9 cellular contexts compared by ENCODE assay signal in genomic region chr1:241485554-241485992, GRCh38. TPM values are rescaled to one million over a fixed set of nuclear protein-coding genes. Genes with fewer than 3 reads are reported as not detected.
A peak's percentile ranks its signal among the peaks of the same experiment; 100 is the strongest.
DNase-seq lines count a peak whose midpoint lies in the region; ATAC-seq and TF ChIP-seq lines count a peak whose summit lies in the region.
"Had no signal": no experiment of that assay in that cellular context is flagged by ENCODE, and none has a peak within 500 bp of the region (broad histone marks: within the 10 kb centered on the region; RNA-seq: fewer than 3 reads in every experiment).

No MANE protein-coding gene starts in this region.

- H3K27ac Mint-ChIP-seq in nephron progenitor cell, result no peak overlapping the region

- DNase-seq in NCI-H1436 (lab: John Stamatoyannopoulos, UW) (peak; percentile 69), NCI-H1436 treated with DMSO at 0.1 percent for 48 hours (lab: John Stamatoyannopoulos, UW) (no peak), UCSD-AML1 (lab: John Stamatoyannopoulos, UW; ENCODE audit: unreplicated experiment) (peak; percentile 16), nephron progenitor cell (no peak), DMS79 (lab: John Stamatoyannopoulos, UW) (no peak)
- peak; percentile 16 for DNase-seq in Jurkat, Clone E6-1 (ENCODE audit: low read depth, low spot score)
- no peak for DNase-seq in activated naive CD4-positive, alpha-beta T cell treated with Interleukin-2 at 50 U/mL for 16 hours

- no peak overlapping the region for H3K4me3 Mint-ChIP-seq in nephron progenitor cell

- ATAC-seq in GM21786 (IDR thresholded peaks at IDR 0.05; ENCODE audit: unreplicated experiment), result peak; percentile 71

- H3K27me3 Mint-ChIP-seq in nephron progenitor cell (ENCODE audit: low read depth, poor library complexity), result peaks cover 3% of the 10 kb centered on the region

- H3K36me3 Mint-ChIP-seq in nephron progenitor cell (ENCODE audit: low read depth), result peaks cover 5% of the 10 kb centered on the region

- TF ChIP-seq CTCF in nephron progenitor cell (IDR thresholded peaks at IDR 0.05), result peak; percentile 11

- no peaks in the 10 kb centered on the region for H3K4me1 Mint-ChIP-seq in nephron progenitor cell

- no peak overlapping the region for H3K4me3 ChIP-seq in Jurkat, Clone E6-1 (ENCODE audit: low read length)
- H3K4me3 ChIP-seq: BLaER1 treated with 17β-estradiol and CSF1 and Interleukin-3, amounts not matched to agents 10 nM and 100 nM had no signal

- peaks cover 8% of the 10 kb centered on the region for H3K9me3 Mint-ChIP-seq in nephron progenitor cell

RNA-seq across cellular contexts. Expression of gene FH, which starts 34.0 kb away (rescaled TPM):
- 157 TPM for polyA plus RNA-seq in Jurkat, Clone E6-1 (2012; ENCODE audit: insufficient read depth, insufficient read length)

RNA-seq across cellular contexts. Expression of gene KMO, which starts 46.6 kb away (rescaled TPM):
- not detected for polyA plus RNA-seq in Jurkat, Clone E6-1 (2012; ENCODE audit: insufficient read depth, insufficient read length)

Comparison
In these comparisons a context has a peak if more than half of its experiments do, and no peak if none do; other contexts are left out.
1. DNase-seq: peak in NCI-H1436 (single experiment), Jurkat, Clone E6-1 (single experiment) and UCSD-AML1 (single experiment); none in NCI-H1436 treated with DMSO at 0.1 percent for 48 hours (single experiment), nephron progenitor cell (single experiment), activated naive CD4-positive, alpha-beta T cell treated with Interleukin-2 at 50 U/mL for 16 hours (single experiment) and DMS79 (single experiment).